9 cellular contexts compared by ENCODE assay signal in the genomic region with DNA sequence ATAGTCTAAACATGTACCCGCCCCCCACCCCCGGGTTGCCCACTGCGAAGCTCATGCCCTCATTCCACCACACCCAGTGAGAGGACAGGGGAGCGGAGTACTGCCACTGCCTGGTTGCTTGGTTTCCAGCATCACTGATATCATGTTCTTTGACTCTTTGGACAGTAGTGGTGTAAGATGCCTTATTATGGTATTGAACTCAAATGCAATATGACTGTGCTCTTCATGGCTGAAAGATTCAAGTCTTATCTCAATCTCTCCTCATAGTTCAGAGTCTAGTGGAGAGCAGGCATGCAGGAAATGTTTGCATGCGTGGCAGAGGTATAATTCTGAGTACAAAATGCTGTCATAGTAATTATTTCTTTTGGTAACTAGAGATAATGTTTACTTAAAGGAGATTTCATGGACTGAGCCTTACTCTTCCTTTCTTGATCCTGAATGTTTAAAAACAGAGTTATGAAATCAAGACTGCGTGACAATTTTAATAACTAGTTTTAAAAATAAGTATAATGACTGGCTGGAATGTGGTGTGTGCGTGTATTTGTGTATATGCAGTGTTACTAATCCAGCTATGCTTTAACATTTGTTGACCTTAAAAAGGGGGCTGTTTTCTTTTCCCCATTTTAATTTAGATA. TPM values are rescaled to one million over a fixed set of nuclear protein-coding genes. Genes with fewer than 3 reads are reported as not detected.
A peak's percentile ranks its signal among the peaks of the same experiment; 100 is the strongest.
DNase-seq lines count a peak whose midpoint lies in the region; ATAC-seq, FAIRE-seq and TF ChIP-seq lines count a peak whose summit lies in the region.
"Not testable (repeated sequence)": the region's sequence is repeated elsewhere in the genome, so short reads cannot be mapped to it uniquely, and the experiment has no call there.
"Had no signal": no experiment of that assay in that cellular context is flagged by ENCODE, and none has a peak within 500 bp of the region (broad histone marks: within the 10 kb centered on the region; RNA-seq: fewer than 3 reads in every experiment).

No MANE protein-coding gene starts in this region.

- ATAC-seq in Right ventricle myocardium inferior (peak; percentile 62), right cardiac atrium (peak; percentile 80 to 83), right lobe of liver (peak in 3 of 4 donors; percentile 32 to 52 (median 37))

- H3K4me1 ChIP-seq in right cardiac atrium (ENCODE audit: control insufficient read depth, insufficient read depth, low read length); trophoblast cell (ENCODE audit: control insufficient read depth in 1 of 2, insufficient read depth in 2 of 2, low read length in 2 of 2): not testable (repeated sequence)
- peaks cover 0 to 30% (median 0%) of the 10 kb centered on the region in 4 donors for H3K4me1 ChIP-seq in right lobe of liver

- TF ChIP-seq CTCF in right lobe of liver (IDR thresholded peaks at IDR 0.05) = not testable (repeated sequence)

- not testable (repeated sequence) for H3K79me1 ChIP-seq in trophoblast cell (ENCODE audit: low read length)

- H3K27ac ChIP-seq in epithelial cell of prostate = peak overlapping the region; percentile 73
- H3K27ac ChIP-seq in right cardiac atrium (ENCODE audit: low read length); right lobe of liver; trophoblast cell (ENCODE audit: low read depth, low read length): not testable (repeated sequence)

- H4K12ac ChIP-seq in trophoblast cell (ENCODE audit: low read depth, low read length) = not testable (repeated sequence)

- H3K4ac ChIP-seq in trophoblast cell (ENCODE audit: low read depth, low read length) = not testable (repeated sequence)

- H3K79me2 ChIP-seq in trophoblast cell (ENCODE audit: control insufficient read depth, insufficient read depth, low read length, poor library complexity) = not testable (repeated sequence)

- not testable (repeated sequence) for H3K4me2 ChIP-seq in trophoblast cell (ENCODE audit: low read length)

- H3K23ac ChIP-seq in trophoblast cell (ENCODE audit: low read length) = not testable (repeated sequence)

- H2AFZ ChIP-seq in trophoblast cell (ENCODE audit: insufficient read depth, low read length, poor library complexity) = not testable (repeated sequence)

- not testable (repeated sequence) for H3K4me3 ChIP-seq in right cardiac atrium (ENCODE audit: low read length); right lobe of liver; trophoblast cell (ENCODE audit: low read depth, low read length)

- peak; percentile 97 for FAIRE-seq in HTR-8/SVneo (lab: Jason Lieb, UNC)

- in situ Hi-C loops in ACHN (cut with HindIII; ENCODE audit: low pct_ligation_motif_present, low pct_unique_long_range_greater_than_20kb, low sequenced_read_pairs) = loop anchor here (25.0 kb wide), 1 partner anchor 128 kb away; the partner anchor contains the start of gene PPFIBP1

- not testable (repeated sequence) for H4K8ac ChIP-seq in trophoblast cell (ENCODE audit: low read depth, low read length)

- intact Hi-C loops in Right ventricle myocardium inferior (cut with DNase I); right cardiac atrium (cut with DNase I); right lobe of liver (cut with DNase I): not testable (repeated sequence)

- TF ChIP-seq POLR2A in right lobe of liver (IDR thresholded peaks at IDR 0.05) = not testable (repeated sequence)

- not testable (repeated sequence) for H2BK5ac ChIP-seq in trophoblast cell (ENCODE audit: low read depth, low read length, poor library complexity)

- H3K27me3 ChIP-seq in right cardiac atrium (ENCODE audit: control insufficient read depth, insufficient read depth); right lobe of liver; trophoblast cell (ENCODE audit: insufficient read depth, low read length): not testable (repeated sequence)

- not testable (repeated sequence) for H2BK120ac ChIP-seq in trophoblast cell (ENCODE audit: insufficient read depth, low read length, poor library complexity)

- not testable (repeated sequence) for H3K9me3 ChIP-seq in right cardiac atrium (ENCODE audit: control insufficient read depth, low read length); right lobe of liver; trophoblast cell (ENCODE audit: insufficient read depth, low read depth, low read length)

- H3K18ac ChIP-seq in trophoblast cell (ENCODE audit: low read length) = not testable (repeated sequence)

- DNase-seq in ACHN = peak; percentile 22
- DNase-seq in HTR-8/SVneo (ENCODE audit: insufficient read length, low spot score); epithelial cell of prostate (ENCODE audit: low read depth, low spot score); Right ventricle myocardium inferior (ENCODE audit: missing footprints); right cardiac atrium; right lobe of liver: not testable (repeated sequence)
- peak; percentile 49 for DNase-seq in amniotic stem cell (lab: John Stamatoyannopoulos, UW)
- peak; percentile 43 to 78 for DNase-seq in trophoblast cell

- H3K14ac ChIP-seq in trophoblast cell (ENCODE audit: low read length) = not testable (repeated sequence)

- not testable (repeated sequence) for H2BK12ac ChIP-seq in trophoblast cell (ENCODE audit: low read length)

- peak overlapping the region; percentile 55 for H4K91ac ChIP-seq in trophoblast cell (ENCODE audit: low read depth, low read length)

- 70% methylated on average over 7 of the region's 7 CpGs for WGBS in right cardiac atrium
- 86% methylated on average over 7 of the region's 7 CpGs for WGBS in right lobe of liver (ENCODE audit: insufficient coverage, low coverage, low lambda C conversion rate, missing lambda C conversion rate)
- no CpG with 5 or more reads among the region's 7 CpGs for WGBS in trophoblast cell (ENCODE audit: extremely low coverage, insufficient coverage, insufficient read length)

- H3K9ac ChIP-seq in trophoblast cell (ENCODE audit: low read length) = not testable (repeated sequence)

- not testable (repeated sequence) for H2AK5ac ChIP-seq in trophoblast cell (ENCODE audit: low read length)

- H3K36me3 ChIP-seq in right lobe of liver; trophoblast cell (ENCODE audit: control insufficient read depth in 1 of 2, insufficient read depth in 2 of 2, low read length in 2 of 2): not testable (repeated sequence)

RNA-seq across cellular contexts. Expression of gene REP15, which starts 55.6 kb away (rescaled TPM):
- total RNA-seq in Right ventricle myocardium inferior = 8.2 TPM
- total RNA-seq in right cardiac atrium = 1 to 10 TPM; 1.3 to 3.6 (median 2.0) TPM
- 2.6 TPM for polyA plus RNA-seq in right cardiac atrium
- total RNA-seq in right lobe of liver = 1 to 10 TPM in 2 of 6 experiments, under 1 TPM in 4; 0.24 to 1.8 (median 0.88) TPM
- 1.7 and 2.1 TPM in 2 replicates for polyA plus RNA-seq in trophoblast cell (2013)
- total RNA-seq: CD8-positive, alpha-beta T cell had no signal
